8 cellular contexts compared by ENCODE assay signal in the genomic region with DNA sequence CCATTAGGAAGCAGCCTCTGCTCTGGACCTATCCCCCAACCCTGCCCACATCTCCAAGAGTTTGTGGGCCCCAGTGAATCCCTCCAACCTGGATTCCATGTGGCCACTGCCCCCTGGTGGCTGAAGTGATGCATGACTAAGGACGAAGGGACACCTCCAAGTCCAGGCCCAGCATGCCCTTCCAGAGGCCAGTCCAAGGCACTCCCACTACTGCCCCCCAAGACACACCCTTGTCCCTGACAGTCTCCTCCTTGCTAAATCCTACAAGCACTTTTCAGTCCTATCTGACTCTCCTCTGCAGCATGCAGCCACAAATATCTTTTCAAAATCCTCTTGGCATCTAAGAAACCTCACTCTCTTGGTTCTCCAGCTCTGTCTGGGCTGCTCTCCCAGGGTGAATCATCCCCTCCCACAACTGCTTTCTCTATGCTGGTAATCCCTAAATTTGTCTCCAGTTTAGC. TPM values are rescaled to one million over a fixed set of nuclear protein-coding genes. Genes with fewer than 3 reads are reported as not detected.
DNase-seq lines count a peak whose midpoint lies in the region; ATAC-seq and TF ChIP-seq lines count a peak whose summit lies in the region.

No MANE protein-coding gene starts in this region.

- intact Hi-C loops in colonic mucosa (cut with DNase I) (no loop called here), lower leg skin (cut with DNase I; ENCODE audit: low total_unique reads) (no loop called here)

- H3K4me3 ChIP-seq in colonic mucosa (no peak overlapping the region), lower leg skin (ENCODE audit: low read depth, poor library complexity, severe bottlenecking) (no peak overlapping the region)

- WGBS in lower leg skin, 2 donors: 0% methylated on average over 1 of the region's 1 CpG

- TF ChIP-seq CTCF in GM20000 (IDR thresholded peaks at IDR 0.05; ENCODE audit: extremely low read depth, missing control alignments) (peak; percentile 77), colonic mucosa (IDR thresholded peaks at IDR 0.05) (peak; percentile 91), lower leg skin (IDR thresholded peaks at IDR 0.05) (peak in 1 of 3 donors; percentile 25)

- peaks cover 4% of the 10 kb centered on the region for H3K27me3 ChIP-seq in colonic mucosa

- ATAC-seq in GM18498 (IDR thresholded peaks at IDR 0.05; ENCODE audit: unreplicated experiment): no peak

- DNase-seq in AG08396 (ENCODE audit: low spot score) (peak; percentile 90), GM20000 (ENCODE audit: low spot score) (peak; percentile 84), NCI-H446 (lab: John Stamatoyannopoulos, UW) (peak; percentile 59 to 85), colonic mucosa (peak; percentile 79), lower leg skin (ENCODE audit: low spot score in 2 of 2) (peak; percentile 46 to 92)
- DNase-seq in activated CD4-positive, alpha-beta T cell treated with anti-CD3 and anti-CD28 coated beads for 48 hours: peak; percentile 80
- DNase-seq in stimulated activated CD4-positive, alpha-beta T cell treated with anti-CD3 and anti-CD28 coated beads, TNF-alpha, amount 100 ng/mL, for 48 hours (ENCODE audit: low read depth in 3 of 3): peak; percentile 44 to 70 (median 58)

- H3K4me1 ChIP-seq in colonic mucosa: peaks cover 4% of the 10 kb centered on the region

- H3K36me3 ChIP-seq in colonic mucosa: no peaks in the 10 kb centered on the region

- H3K9ac ChIP-seq in colonic mucosa (ENCODE audit: low read depth in 2 of 2, low read length in 2 of 2): peak overlapping the region in 1 of 2 donors; percentile 46

- no peak for TF ChIP-seq POLR2A in lower leg skin (IDR thresholded peaks at IDR 0.05)

- H3K27ac ChIP-seq in colonic mucosa: no peak overlapping the region

- H3K9me3 ChIP-seq in colonic mucosa: no peaks in the 10 kb centered on the region

RNA-seq across cellular contexts. Expression of a gene that starts 33.0 kb away (rescaled TPM):
- total RNA-seq in colonic mucosa (10 to 100 TPM; 27.0 to 33.8 TPM), lower leg skin (100 to 1,000 TPM in 2 of 4 donors, 10 to 100 TPM in 2; 82.9 to 135 (median 93.5) TPM)

RNA-seq across cellular contexts. Expression of a gene that starts 35.7 kb away (rescaled TPM):
- 10 to 100 TPM in 1 of 2 donors, 1 to 10 TPM in 1; 9.3 to 12.8 TPM for total RNA-seq in colonic mucosa
- 10 to 100 TPM in 1 of 4 donors, 1 to 10 TPM in 3; 6.9 to 10.7 (median 8.6) TPM for total RNA-seq in lower leg skin

RNA-seq across cellular contexts. Expression of a gene that starts 52.2 kb away (rescaled TPM):
- 1 to 10 TPM; 2.1 to 4.0 TPM for total RNA-seq in colonic mucosa
- total RNA-seq in lower leg skin: 1 to 10 TPM in 2 of 4 donors, under 1 TPM in 2; 0.67 to 3.8 (median 1.0) TPM

RNA-seq across cellular contexts. Expression of a gene that starts 58.0 kb away (rescaled TPM):
- total RNA-seq in colonic mucosa: 10 to 100 TPM; 47.8 to 51.8 TPM
- 10 to 100 TPM; 31.4 to 42.0 (median 34.1) TPM for total RNA-seq in lower leg skin
